In genomic region chr5:151115272-151115905, GRCh38 we compare ENCODE assay signal across 8 cellular contexts. TPM values are rescaled to one million over a fixed set of nuclear protein-coding genes. Genes with fewer than 3 reads are reported as not detected.
DNase-seq lines count a peak whose midpoint lies in the region; ATAC-seq and TF ChIP-seq lines count a peak whose summit lies in the region.

No MANE protein-coding gene starts in this region.

- H3K27ac ChIP-seq in RWPE1 (no peak overlapping the region), neutrophil (peak overlapping the region; percentile 55)

- no peaks in the 10 kb centered on the region for H3K9me3 ChIP-seq in neutrophil

- H3K9me3 Mint-ChIP-seq in activated T-helper 17 cell treated with anti-CD3 and anti-CD28 coated beads, Interleukin-2, amount 50 U/mL, for 72 hours, result no peaks in the 10 kb centered on the region

- POLR2A ChIA-PET in RWPE1 (lab: Yijun Ruan, JAX; ENCODE audit: low non-redundant PET), result no interaction called here

- H3K27me3 Mint-ChIP-seq in activated T-helper 17 cell treated with anti-CD3 and anti-CD28 coated beads, Interleukin-2, amount 50 U/mL, for 72 hours, result no peaks in the 10 kb centered on the region

- CTCF ChIA-PET in RWPE1 (lab: Yijun Ruan, JAX), result interaction anchor here (0.6 to 8.1 kb wide), 33 partner anchors 9 to 333 kb away, joined by 3 to 138 read pairs (median 4); no protein-coding TSS in a partner anchor

- peaks cover 6% of the 10 kb centered on the region for H3K4me1 Mint-ChIP-seq in activated T-helper 17 cell treated with anti-CD3 and anti-CD28 coated beads, Interleukin-2, amount 50 U/mL, for 72 hours

- ATAC-seq in activated T-helper 17 cell treated with anti-CD3 and anti-CD28 coated beads, Interleukin-2, amount 50 U/mL, for 72 hours (replicated peaks), result peak; percentile 71

- H3K4me1 ChIP-seq in neutrophil (ENCODE audit: control insufficient read depth in 1 of 2, insufficient read depth in 1 of 2, low read depth in 1 of 2, low read length in 1 of 2), result peaks cover 5 to 16% of the 10 kb centered on the region in 2 experiments

- DNase-seq in DMS153 treated with DMSO at 0.1 percent for 48 hours (lab: John Stamatoyannopoulos, UW; ENCODE audit: unreplicated experiment) (peak; percentile 2), DMS153 (lab: John Stamatoyannopoulos, UW) (no peak), HT-29 (ENCODE audit: low spot score) (peak; percentile 73), RWPE1 (ENCODE audit: low spot score) (peak; percentile 87), fibroblast of the conjunctiva (ENCODE audit: low read depth) (peak; percentile 35), superior temporal gyrus (ENCODE audit: extremely low spot score) (peak; percentile 83)

- TF ChIP-seq CTCF in RWPE1 (conservative IDR thresholded peaks at IDR 0.05; ENCODE audit: low read depth) (peak; percentile 98), neutrophil (IDR thresholded peaks at IDR 0.05) (peak; percentile 97)

- H3K27me3 ChIP-seq in neutrophil, result no peaks in the 10 kb centered on the region

- H3K36me3 ChIP-seq in neutrophil, result peaks cover 54% of the 10 kb centered on the region

- H3K27ac Mint-ChIP-seq in activated T-helper 17 cell treated with anti-CD3 and anti-CD28 coated beads, Interleukin-2, amount 50 U/mL, for 72 hours, result peak overlapping the region; percentile 10

- H3K4me3 ChIP-seq in neutrophil (ENCODE audit: low read depth in 1 of 2, low read length in 1 of 2), result no peak overlapping the region

- H3K4me3 Mint-ChIP-seq in activated T-helper 17 cell treated with anti-CD3 and anti-CD28 coated beads, Interleukin-2, amount 50 U/mL, for 72 hours, result no peak overlapping the region

- H3K36me3 Mint-ChIP-seq in activated T-helper 17 cell treated with anti-CD3 and anti-CD28 coated beads, Interleukin-2, amount 50 U/mL, for 72 hours (ENCODE audit: low read depth), result peaks cover 99% of the 10 kb centered on the region

RNA-seq across cellular contexts. Expression of gene TNIP1, which starts 34.6 kb away (rescaled TPM):
- 97.5 and 103 TPM in 2 replicates for total RNA-seq in HT-29 (2014; rRNA removed; shearing (Covaris generic))
- 100 to 1,000 TPM; 316 to 609 TPM for total RNA-seq in activated T-helper 17 cell treated with anti-CD3 and anti-CD28 coated beads, Interleukin-2, amount 50 U/mL, for 72 hours

RNA-seq across cellular contexts. Expression of gene ANXA6, which starts 42.2 kb away (rescaled TPM):
- 3.6 and 5.3 TPM in 2 replicates for total RNA-seq in HT-29 (2014; rRNA removed; shearing (Covaris generic))
- total RNA-seq in activated T-helper 17 cell treated with anti-CD3 and anti-CD28 coated beads, Interleukin-2, amount 50 U/mL, for 72 hours, result 100 to 1,000 TPM; 432 to 559 TPM

Comparison
In these comparisons a context has a peak if more than half of its experiments do, and no peak if none do; other contexts are left out.
1. RNA of gene ANXA6, which starts 42.2 kb away (total RNA-seq): 432 to 559 TPM in activated T-helper 17 cell treated with anti-CD3 and anti-CD28 coated beads, Interleukin-2, amount 50 U/mL, for 72 hours; 3.6 to 5.3 TPM in HT-29; every median in the first group is over 10 times any median in the second.